ENCODE assay signal across 8 cellular contexts in genomic region chr5:58458851-58459275, GRCh38. TPM values are rescaled to one million over a fixed set of nuclear protein-coding genes. Genes with fewer than 3 reads are reported as not detected.
A peak's percentile ranks its signal among the peaks of the same experiment; 100 is the strongest.
DNase-seq lines count a peak whose midpoint lies in the region; ATAC-seq and TF ChIP-seq lines count a peak whose summit lies in the region.

No MANE protein-coding gene starts in this region.

- no peaks in the 10 kb centered on the region for H3K9me3 ChIP-seq in aorta (ENCODE audit: control insufficient read depth, low read length)

- H3K27me3 Mint-ChIP-seq in stimulated activated naive CD8-positive, alpha-beta T cell treated with anti-CD3 and anti-CD28 coated beads, Interleukin-15, Interleukin-2, amounts not matched to agents 100 ng/mL and 50 ng/mL, for 24 hours: peaks cover 15% of the 10 kb centered on the region
- H3K27me3 Mint-ChIP-seq in mesothelial cell of epicardium (ENCODE audit: low read depth): no peaks in the 10 kb centered on the region

- peaks cover 0 to 3% of the 10 kb centered on the region in 2 donors for H3K4me1 ChIP-seq in aorta (ENCODE audit: control insufficient read depth in 1 of 2, insufficient read depth in 2 of 2, low read length in 2 of 2)

- H3K36me3 ChIP-seq in aorta (ENCODE audit: control insufficient read depth in 1 of 2, insufficient read depth in 2 of 2, low read length in 1 of 2): peaks cover 3 to 8% of the 10 kb centered on the region in 2 donors

- intact Hi-C loops in aorta (cut with DNase I): loop anchor here (2.0 to 5.0 kb wide), 2 partner anchors 332 to 572 kb away; no protein-coding TSS in a partner anchor

- peaks cover 17% of the 10 kb centered on the region for H3K4me1 Mint-ChIP-seq in stimulated activated naive CD8-positive, alpha-beta T cell treated with anti-CD3 and anti-CD28 coated beads, Interleukin-15, Interleukin-2, amounts not matched to agents 100 ng/mL and 50 ng/mL, for 24 hours (ENCODE audit: low read depth)
- peaks cover 53% of the 10 kb centered on the region for H3K4me1 Mint-ChIP-seq in mesothelial cell of epicardium

- 1% methylated on average over 10 of the region's 10 CpGs for WGBS in aorta, 2 donors

- DNase-seq in stimulated activated naive CD8-positive, alpha-beta T cell treated with anti-CD3 and anti-CD28 coated beads, Interleukin-15, Interleukin-2, amounts not matched to agents 100 U/mL and 50 U/mL, for 24 hours: no peak
- DNase-seq in cardiac fibroblast (ENCODE audit: low read depth in 2 of 2) (peak; percentile 53 to 59), mesothelial cell of epicardium (ENCODE audit: low spot score in 2 of 2, unreplicated experiment in 2 of 2) (no peak), aorta (no peak), NCI-H82 (lab: John Stamatoyannopoulos, UW) (no peak), NCI-H1436 (lab: John Stamatoyannopoulos, UW) (no peak), NOMO-1 (lab: John Stamatoyannopoulos, UW; ENCODE audit: unreplicated experiment in 2 of 2) (no peak)

- peak overlapping the region; percentile 74 for H3K27ac Mint-ChIP-seq in stimulated activated naive CD8-positive, alpha-beta T cell treated with anti-CD3 and anti-CD28 coated beads, Interleukin-15, Interleukin-2, amounts not matched to agents 100 ng/mL and 50 ng/mL, for 24 hours
- peak overlapping the region; percentile 96 for H3K27ac Mint-ChIP-seq in mesothelial cell of epicardium

- ATAC-seq in stimulated activated naive CD8-positive, alpha-beta T cell treated with anti-CD3 and anti-CD28 coated beads, Interleukin-15, Interleukin-2, amounts not matched to agents 100 U/mL and 50 U/mL, for 24 hours: no peak
- ATAC-seq in aorta (ENCODE audit: low FRiP score): no peak

- peak overlapping the region in 1 of 2 donors; percentile 81 for H3K27ac ChIP-seq in aorta (ENCODE audit: low read depth in 1 of 2, low read length in 2 of 2)

- H3K4me3 ChIP-seq in cardiac fibroblast (replicated peaks in 1 of 2; ENCODE audit: low read depth in 2 of 2, low read length in 2 of 2) (peak overlapping the region; percentile 89 to 92), aorta (ENCODE audit: low read length in 2 of 2) (peak overlapping the region; percentile 54 to 83)

- H3K9me3 Mint-ChIP-seq in stimulated activated naive CD8-positive, alpha-beta T cell treated with anti-CD3 and anti-CD28 coated beads, Interleukin-15, Interleukin-2, amounts not matched to agents 100 ng/mL and 50 ng/mL, for 24 hours: no peaks in the 10 kb centered on the region
- peaks cover 2% of the 10 kb centered on the region for H3K9me3 Mint-ChIP-seq in mesothelial cell of epicardium

- H3K27me3 ChIP-seq in aorta (ENCODE audit: control insufficient read depth in 1 of 2, insufficient read depth in 2 of 2, low read length in 1 of 2): no peaks in the 10 kb centered on the region

- peaks cover 8% of the 10 kb centered on the region for H3K36me3 Mint-ChIP-seq in stimulated activated naive CD8-positive, alpha-beta T cell treated with anti-CD3 and anti-CD28 coated beads, Interleukin-15, Interleukin-2, amounts not matched to agents 100 ng/mL and 50 ng/mL, for 24 hours (ENCODE audit: low read depth)
- H3K36me3 Mint-ChIP-seq in mesothelial cell of epicardium: peaks cover 47% of the 10 kb centered on the region

- TF ChIP-seq CTCF in cardiac fibroblast (IDR thresholded peaks at IDR 0.05; ENCODE audit: low read depth, low read length): no peak
- no peak for TF ChIP-seq CTCF in mesothelial cell of epicardium (IDR thresholded peaks at IDR 0.05; ENCODE audit: unreplicated experiment)

- peak overlapping the region; percentile 78 for H3K4me3 Mint-ChIP-seq in stimulated activated naive CD8-positive, alpha-beta T cell treated with anti-CD3 and anti-CD28 coated beads, Interleukin-15, Interleukin-2, amounts not matched to agents 100 ng/mL and 50 ng/mL, for 24 hours
- H3K4me3 Mint-ChIP-seq in mesothelial cell of epicardium: peak overlapping the region; percentile 97

RNA-seq across cellular contexts. Expression of gene PLK2, which starts 1.0 kb away (rescaled TPM):
- total RNA-seq in mesothelial cell of epicardium (510 to 549 TPM (median 531 TPM) in 3 replicates), aorta (10 to 100 TPM; 42.8 to 64.6 TPM)
- polyA plus RNA-seq in aorta: 10 to 100 TPM; 24.0 to 28.3 TPM

RNA-seq across cellular contexts. Expression of gene GAPT, which starts 32.4 kb away (rescaled TPM):
- total RNA-seq in mesothelial cell of epicardium (1.3 to 2.0 TPM (median 1.6 TPM) in 3 replicates), aorta (1 to 10 TPM; 1.9 to 2.8 TPM)
- 1 to 10 TPM in 1 of 2 donors, under 1 TPM in 1; 0.82 to 1.3 TPM for polyA plus RNA-seq in aorta

Comparison
In these comparisons a context has a peak if more than half of its experiments do, and no peak if none do; other contexts are left out.
1. DNase-seq: peak in cardiac fibroblast (2 of 2); none in stimulated activated naive CD8-positive, alpha-beta T cell treated with anti-CD3 and anti-CD28 coated beads, Interleukin-15, Interleukin-2, amounts not matched to agents 100 U/mL and 50 U/mL, for 24 hours (single experiment), mesothelial cell of epicardium (0 of 2), aorta (0 of 2), NCI-H82 (single experiment), NCI-H1436 (single experiment) and NOMO-1 (0 of 2).